In the genomic region with DNA sequence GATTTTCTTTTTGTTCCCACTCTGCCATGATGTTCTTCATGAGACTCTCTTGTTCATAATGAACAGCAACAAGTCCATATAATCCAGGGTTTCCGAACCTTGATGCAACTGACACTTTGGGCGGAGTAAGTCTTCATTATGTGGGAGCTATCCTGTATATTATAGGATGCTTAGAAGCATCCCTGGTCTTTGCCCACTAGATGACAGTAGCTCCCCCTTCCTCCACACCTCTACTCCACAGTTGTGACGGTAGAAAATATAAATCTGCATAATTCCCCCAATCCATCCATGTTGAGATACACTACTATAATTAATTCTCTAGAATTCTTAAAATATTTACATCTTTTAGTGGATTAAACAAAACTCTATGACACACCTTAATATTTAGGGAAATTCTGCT, we compare ENCODE assay signal across 1 cellular context.
TF ChIP-seq lines count a peak whose summit lies in the region.

No MANE protein-coding gene starts in this region.

TF ChIP-seq in GM23338, 12 proteins besides CTCF, POLR2A, EP300 and RAD21 (continued from another document):
- TF ChIP-seq ZNF331 (CRISPR knock-in tag; IDR thresholded peaks at IDR 0.05; ENCODE audit: low read depth) (no peak), EZH2phosphoT487 (IDR thresholded peaks at IDR 0.05; ENCODE audit: unreplicated experiment) (no peak), ZNF114 (CRISPR knock-in tag; IDR thresholded peaks at IDR 0.05) (no peak), STAT1 (IDR thresholded peaks at IDR 0.05; ENCODE audit: unreplicated experiment) (no peak), JUNB (IDR thresholded peaks at IDR 0.05; ENCODE audit: unreplicated experiment) (no peak), EZH2 (IDR thresholded peaks at IDR 0.05; ENCODE audit: low read depth, unreplicated experiment) (no peak), POLR2AphosphoS5 (IDR thresholded peaks at IDR 0.05; ENCODE audit: low read depth) (no peak), CREB1 (CRISPR knock-in tag; IDR thresholded peaks at IDR 0.05; ENCODE audit: low read depth) (no peak), NANOG (IDR thresholded peaks at IDR 0.05; ENCODE audit: borderline replicate concordance) (no peak)
- TF ChIP-seq, protein P1, sequence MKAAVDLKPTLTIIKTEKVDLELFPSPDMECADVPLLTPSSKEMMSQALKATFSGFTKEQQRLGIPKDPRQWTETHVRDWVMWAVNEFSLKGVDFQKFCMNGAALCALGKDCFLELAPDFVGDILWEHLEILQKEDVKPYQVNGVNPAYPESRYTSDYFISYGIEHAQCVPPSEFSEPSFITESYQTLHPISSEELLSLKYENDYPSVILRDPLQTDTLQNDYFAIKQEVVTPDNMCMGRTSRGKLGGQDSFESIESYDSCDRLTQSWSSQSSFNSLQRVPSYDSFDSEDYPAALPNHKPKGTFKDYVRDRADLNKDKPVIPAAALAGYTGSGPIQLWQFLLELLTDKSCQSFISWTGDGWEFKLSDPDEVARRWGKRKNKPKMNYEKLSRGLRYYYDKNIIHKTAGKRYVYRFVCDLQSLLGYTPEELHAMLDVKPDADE (IDR thresholded peaks at IDR 0.05) = no peak
- TF ChIP-seq, protein P2, sequence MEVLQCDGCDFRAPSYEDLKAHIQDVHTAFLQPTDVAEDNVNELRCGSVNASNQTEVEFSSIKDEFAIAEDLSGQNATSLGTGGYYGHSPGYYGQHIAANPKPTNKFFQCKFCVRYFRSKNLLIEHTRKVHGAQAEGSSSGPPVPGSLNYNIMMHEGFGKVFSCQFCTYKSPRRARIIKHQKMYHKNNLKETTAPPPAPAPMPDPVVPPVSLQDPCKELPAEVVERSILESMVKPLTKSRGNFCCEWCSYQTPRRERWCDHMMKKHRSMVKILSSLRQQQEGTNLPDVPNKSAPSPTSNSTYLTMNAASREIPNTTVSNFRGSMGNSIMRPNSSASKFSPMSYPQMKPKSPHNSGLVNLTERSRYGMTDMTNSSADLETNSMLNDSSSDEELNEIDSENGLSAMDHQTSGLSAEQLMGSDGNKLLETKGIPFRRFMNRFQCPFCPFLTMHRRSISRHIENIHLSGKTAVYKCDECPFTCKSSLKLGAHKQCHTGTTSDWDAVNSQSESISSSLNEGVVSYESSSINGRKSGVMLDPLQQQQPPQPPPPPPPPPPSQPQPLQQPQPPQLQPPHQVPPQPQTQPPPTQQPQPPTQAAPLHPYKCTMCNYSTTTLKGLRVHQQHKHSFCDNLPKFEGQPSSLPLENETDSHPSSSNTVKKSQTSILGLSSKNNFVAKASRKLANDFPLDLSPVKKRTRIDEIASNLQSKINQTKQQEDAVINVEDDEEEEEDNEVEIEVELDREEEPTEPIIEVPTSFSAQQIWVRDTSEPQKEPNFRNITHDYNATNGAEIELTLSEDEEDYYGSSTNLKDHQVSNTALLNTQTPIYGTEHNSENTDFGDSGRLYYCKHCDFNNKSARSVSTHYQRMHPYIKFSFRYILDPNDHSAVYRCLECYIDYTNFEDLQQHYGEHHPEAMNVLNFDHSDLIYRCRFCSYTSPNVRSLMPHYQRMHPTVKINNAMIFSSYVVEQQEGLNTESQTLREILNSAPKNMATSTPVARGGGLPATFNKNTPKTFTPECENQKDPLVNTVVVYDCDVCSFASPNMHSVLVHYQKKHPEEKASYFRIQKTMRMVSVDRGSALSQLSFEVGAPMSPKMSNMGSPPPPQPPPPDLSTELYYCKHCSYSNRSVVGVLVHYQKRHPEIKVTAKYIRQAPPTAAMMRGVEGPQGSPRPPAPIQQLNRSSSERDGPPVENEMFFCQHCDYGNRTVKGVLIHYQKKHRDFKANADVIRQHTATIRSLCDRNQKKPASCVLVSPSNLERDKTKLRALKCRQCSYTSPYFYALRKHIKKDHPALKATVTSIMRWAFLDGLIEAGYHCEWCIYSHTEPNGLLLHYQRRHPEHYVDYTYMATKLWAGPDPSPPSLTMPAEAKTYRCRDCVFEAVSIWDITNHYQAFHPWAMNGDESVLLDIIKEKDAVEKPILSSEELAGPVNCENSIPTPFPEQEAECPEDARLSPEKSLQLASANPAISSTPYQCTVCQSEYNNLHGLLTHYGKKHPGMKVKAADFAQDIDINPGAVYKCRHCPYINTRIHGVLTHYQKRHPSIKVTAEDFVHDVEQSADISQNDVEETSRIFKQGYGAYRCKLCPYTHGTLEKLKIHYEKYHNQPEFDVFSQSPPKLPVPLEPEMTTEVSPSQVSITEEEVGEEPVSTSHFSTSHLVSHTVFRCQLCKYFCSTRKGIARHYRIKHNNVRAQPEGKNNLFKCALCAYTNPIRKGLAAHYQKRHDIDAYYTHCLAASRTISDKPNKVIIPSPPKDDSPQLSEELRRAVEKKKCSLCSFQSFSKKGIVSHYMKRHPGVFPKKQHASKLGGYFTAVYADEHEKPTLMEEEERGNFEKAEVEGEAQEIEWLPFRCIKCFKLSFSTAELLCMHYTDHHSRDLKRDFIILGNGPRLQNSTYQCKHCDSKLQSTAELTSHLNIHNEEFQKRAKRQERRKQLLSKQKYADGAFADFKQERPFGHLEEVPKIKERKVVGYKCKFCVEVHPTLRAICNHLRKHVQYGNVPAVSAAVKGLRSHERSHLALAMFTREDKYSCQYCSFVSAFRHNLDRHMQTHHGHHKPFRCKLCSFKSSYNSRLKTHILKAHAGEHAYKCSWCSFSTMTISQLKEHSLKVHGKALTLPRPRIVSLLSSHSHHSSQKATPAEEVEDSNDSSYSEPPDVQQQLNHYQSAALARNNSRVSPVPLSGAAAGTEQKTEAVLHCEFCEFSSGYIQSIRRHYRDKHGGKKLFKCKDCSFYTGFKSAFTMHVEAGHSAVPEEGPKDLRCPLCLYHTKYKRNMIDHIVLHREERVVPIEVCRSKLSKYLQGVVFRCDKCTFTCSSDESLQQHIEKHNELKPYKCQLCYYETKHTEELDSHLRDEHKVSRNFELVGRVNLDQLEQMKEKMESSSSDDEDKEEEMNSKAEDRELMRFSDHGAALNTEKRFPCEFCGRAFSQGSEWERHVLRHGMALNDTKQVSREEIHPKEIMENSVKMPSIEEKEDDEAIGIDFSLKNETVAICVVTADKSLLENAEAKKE (CRISPR knock-in tag; IDR thresholded peaks at IDR 0.05) = no peak
